Comparison of ENCODE assay signal across 29 cellular contexts in the genomic region with DNA sequence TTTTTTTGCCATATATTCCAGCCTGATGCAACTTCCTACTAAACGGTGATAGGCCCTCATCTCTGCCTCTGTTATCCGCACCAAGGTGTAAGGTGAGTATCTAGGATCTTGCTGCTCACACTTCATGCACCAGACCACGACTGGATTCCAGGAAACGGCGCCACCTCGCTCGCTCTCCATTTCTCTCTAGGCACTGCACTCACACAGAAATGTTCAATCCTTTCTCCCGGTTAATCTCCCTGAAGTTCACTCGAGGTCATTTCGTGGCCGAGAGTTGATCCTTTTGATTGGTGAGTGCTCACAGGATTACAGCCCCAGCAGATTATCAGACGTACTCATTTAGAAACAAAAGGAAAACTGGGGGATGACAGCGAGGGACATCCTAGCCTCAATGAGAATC. TPM values are rescaled to one million over a fixed set of nuclear protein-coding genes. Genes with fewer than 3 reads are reported as not detected.
A peak's percentile ranks its signal among the peaks of the same experiment; 100 is the strongest.
DNase-seq lines count a peak whose midpoint lies in the region; TF ChIP-seq lines count a peak whose summit lies in the region.
"Had no signal": no experiment of that assay in that cellular context is flagged by ENCODE, and none has a peak within 500 bp of the region (broad histone marks: within the 10 kb centered on the region; RNA-seq: fewer than 3 reads in every experiment).

No MANE protein-coding gene starts in this region.

- H3K9ac ChIP-seq in neural progenitor cell (no peak overlapping the region), smooth muscle cell (ENCODE audit: low read depth) (no peak overlapping the region)

- H3K27ac ChIP-seq in neural progenitor cell = no peak overlapping the region
- H3K27ac ChIP-seq in smooth muscle cell (ENCODE audit: low read depth) = no peak overlapping the region
- H3K27ac ChIP-seq: breast epithelium, C4-2B, gastroesophageal sphincter, pancreas, right atrium auricular region had no signal

- intact Hi-C loops in activated CD4-positive, alpha-beta memory T cell treated with anti-CD3 and anti-CD28 coated beads for 36 hours (cut with micrococcal nuclease) = no loop called here

- H3F3A ChIP-seq in neural progenitor cell (ENCODE audit: low read depth) (peaks cover 16% of the 10 kb centered on the region), smooth muscle cell (ENCODE audit: low read depth) (no peaks in the 10 kb centered on the region)

- no peak for TF ChIP-seq CTCF in neural progenitor cell (IDR thresholded peaks at IDR 0.05)
- no peak for TF ChIP-seq CTCF in smooth muscle cell (IDR thresholded peaks at IDR 0.05; ENCODE audit: borderline replicate concordance, insufficient read depth, poor library complexity, severe bottlenecking)
- TF ChIP-seq CTCF in mesothelial cell of epicardium (IDR thresholded peaks at IDR 0.05; ENCODE audit: unreplicated experiment) = no peak

- H3K36me3 ChIP-seq in H7 (replicated peaks; ENCODE audit: control insufficient read depth, insufficient read depth, low read length) (no peaks in the 10 kb centered on the region), neural progenitor cell (no peaks in the 10 kb centered on the region), smooth muscle cell (ENCODE audit: low read depth) (no peaks in the 10 kb centered on the region)
- H3K36me3 ChIP-seq: breast epithelium, gastroesophageal sphincter, pancreas, right atrium auricular region had no signal

- H3K27me3 Mint-ChIP-seq in neural progenitor cell (ENCODE audit: insufficient read depth, low read depth) = no peaks in the 10 kb centered on the region
- H3K27me3 Mint-ChIP-seq in activated CD4-positive, alpha-beta memory T cell treated with anti-CD3 and anti-CD28 coated beads for 36 hours = no peaks in the 10 kb centered on the region
- no peaks in the 10 kb centered on the region for H3K27me3 Mint-ChIP-seq in mesothelial cell of epicardium (ENCODE audit: low read depth)
- H3K27me3 Mint-ChIP-seq: activated naive CD8-positive, alpha-beta T cell had no signal

- DNase-seq in H7 (peak; percentile 23), NCI-H524 treated with DMSO at 0.1 percent for 48 hours (lab: John Stamatoyannopoulos, UW) (peak; percentile 94), amniotic epithelial cell (ENCODE audit: low read depth) (peak; percentile 56), neural progenitor cell (ENCODE audit: low spot score) (peak; percentile 79), NCI-H1930 (lab: John Stamatoyannopoulos, UW) (no peak), smooth muscle cell (lab: John Stamatoyannopoulos, UW; ENCODE audit: unreplicated experiment) (no peak), mesothelial cell of epicardium (ENCODE audit: low spot score in 2 of 2, unreplicated experiment in 2 of 2) (no peak)
- DNase-seq in activated CD4-positive, alpha-beta memory T cell treated with anti-CD3 and anti-CD28 coated beads for 36 hours = no peak
- DNase-seq: activated CD4-positive, alpha-beta T cell treated with anti-CD3 and anti-CD28 coated beads for 4 hours; activated effector memory CD4-positive, alpha-beta T cell treated with anti-CD3 and anti-CD28 coated beads, Interleukin-2, amount 50 U/mL, for 16 hours; anterior cingulate cortex; COR-L47; left colon; MV-4-11; NCI-H1436 treated with DMSO at 0.1 percent for 48 hours; NCI-H526; pancreas; Right ventricle myocardium superior; small intestine; stimulated activated CD4-positive, alpha-beta T cell treated with anti-CD3 and anti-CD28 coated beads, Interleukin-1b, Interleukin-23, amount 100 ng/mL, for 48 hours; stimulated activated naive CD8-positive, alpha-beta T cell treated with anti-CD3 and anti-CD28 coated beads, Interleukin-15, Interleukin-2, amounts not matched to agents 100 U/mL and 50 U/mL, for 24 hours had no signal

- H3K4me2 ChIP-seq in neural progenitor cell = peak overlapping the region; percentile 6
- no peak overlapping the region for H3K4me2 ChIP-seq in smooth muscle cell

- H3K4me3 ChIP-seq in H7 (ENCODE audit: insufficient read depth, low read depth, low read length) (no peak overlapping the region), neural progenitor cell (no peak overlapping the region), smooth muscle cell (no peak overlapping the region)
- H3K4me3 ChIP-seq: breast epithelium, gastroesophageal sphincter, pancreas, right atrium auricular region had no signal

- no peak overlapping the region for H3K4me3 Mint-ChIP-seq in neural progenitor cell
- H3K4me3 Mint-ChIP-seq in activated CD4-positive, alpha-beta memory T cell treated with anti-CD3 and anti-CD28 coated beads for 36 hours = no peak overlapping the region
- H3K4me3 Mint-ChIP-seq in mesothelial cell of epicardium = no peak overlapping the region
- H3K4me3 Mint-ChIP-seq: activated naive CD8-positive, alpha-beta T cell; memory B cell; neural crest cell; T-helper 2 cell treated with Interferon-gamma antibody and Interleukin-4, amounts not matched to agents 5 μg/mL and 100 μg/mL, for 36 hours had no signal

- H2AFZ ChIP-seq in neural progenitor cell (replicated peaks) (no peak overlapping the region), smooth muscle cell (ENCODE audit: low read depth) (no peak overlapping the region)

- CTCF ChIA-PET in activated CD4-positive, alpha-beta memory T cell treated with anti-CD3 and anti-CD28 coated beads for 36 hours (lab: Charles Lee) = no interaction called here

- no peaks in the 10 kb centered on the region for H3K9me3 ChIP-seq in neural progenitor cell (ENCODE audit: low read depth)
- H3K9me3 ChIP-seq in smooth muscle cell (replicated peaks; ENCODE audit: low read depth) = no peaks in the 10 kb centered on the region
- H3K9me3 ChIP-seq: breast epithelium, gastroesophageal sphincter, pancreas, right atrium auricular region had no signal

- WGBS in smooth muscle cell (ENCODE audit: low lambda C conversion rate) = 47% methylated on average over 13 of the region's 13 CpGs

- H3K4me1 ChIP-seq in neural progenitor cell (peaks cover 13% of the 10 kb centered on the region), smooth muscle cell (ENCODE audit: low read depth) (peaks cover 11% of the 10 kb centered on the region)
- H3K4me1 ChIP-seq: breast epithelium, gastroesophageal sphincter, pancreas, right atrium auricular region had no signal

- peak overlapping the region; percentile 76 for H3K27ac Mint-ChIP-seq in neural progenitor cell
- no peak overlapping the region for H3K27ac Mint-ChIP-seq in activated CD4-positive, alpha-beta memory T cell treated with anti-CD3 and anti-CD28 coated beads for 36 hours
- H3K27ac Mint-ChIP-seq in mesothelial cell of epicardium = no peak overlapping the region
- H3K27ac Mint-ChIP-seq: activated naive CD8-positive, alpha-beta T cell; memory B cell; T-helper 2 cell treated with Interferon-gamma antibody and Interleukin-4, amounts not matched to agents 5 μg/mL and 100 μg/mL, for 36 hours had no signal

- peaks cover 15% of the 10 kb centered on the region for H3K4me1 Mint-ChIP-seq in neural progenitor cell
- H3K4me1 Mint-ChIP-seq in activated CD4-positive, alpha-beta memory T cell treated with anti-CD3 and anti-CD28 coated beads for 36 hours (ENCODE audit: low read depth) = peaks cover 8% of the 10 kb centered on the region
- H3K4me1 Mint-ChIP-seq in mesothelial cell of epicardium = peaks cover 12% of the 10 kb centered on the region
- H3K4me1 Mint-ChIP-seq: memory B cell, neural crest cell had no signal

- H3K9me3 Mint-ChIP-seq in neural progenitor cell = no peaks in the 10 kb centered on the region
- no peaks in the 10 kb centered on the region for H3K9me3 Mint-ChIP-seq in activated CD4-positive, alpha-beta memory T cell treated with anti-CD3 and anti-CD28 coated beads for 36 hours
- H3K9me3 Mint-ChIP-seq in mesothelial cell of epicardium = peaks cover 4% of the 10 kb centered on the region
- H3K9me3 Mint-ChIP-seq: memory B cell; neural crest cell; T-helper 2 cell treated with Interferon-gamma antibody and Interleukin-4, amounts not matched to agents 5 μg/mL and 100 μg/mL, for 36 hours had no signal

- POLR2A ChIA-PET in activated CD4-positive, alpha-beta memory T cell treated with anti-CD3 and anti-CD28 coated beads for 36 hours (lab: Charles Lee) = no interaction called here

- no peaks in the 10 kb centered on the region for H3K27me3 ChIP-seq in H7 (ENCODE audit: control insufficient read depth, insufficient read depth, low read length)
- H3K27me3 ChIP-seq in neural progenitor cell = no peaks in the 10 kb centered on the region
- H3K27me3 ChIP-seq in smooth muscle cell (ENCODE audit: low read depth) = no peaks in the 10 kb centered on the region
- H3K27me3 ChIP-seq: breast epithelium, gastroesophageal sphincter, pancreas, right atrium auricular region had no signal

- H4K20me1 ChIP-seq in neural progenitor cell (ENCODE audit: low read depth) (no peaks in the 10 kb centered on the region), smooth muscle cell (ENCODE audit: low read depth) (no peaks in the 10 kb centered on the region)

- H3K79me2 ChIP-seq in neural progenitor cell (ENCODE audit: low read depth) (peaks cover 2% of the 10 kb centered on the region), smooth muscle cell (ENCODE audit: low read depth) (no peaks in the 10 kb centered on the region)

- H3K36me3 Mint-ChIP-seq in neural progenitor cell = no peaks in the 10 kb centered on the region
- H3K36me3 Mint-ChIP-seq in activated CD4-positive, alpha-beta memory T cell treated with anti-CD3 and anti-CD28 coated beads for 36 hours = no peaks in the 10 kb centered on the region
- no peaks in the 10 kb centered on the region for H3K36me3 Mint-ChIP-seq in mesothelial cell of epicardium
- H3K36me3 Mint-ChIP-seq: activated naive CD8-positive, alpha-beta T cell; memory B cell had no signal

RNA-seq across cellular contexts. Expression of a gene that starts 28.1 kb away (rescaled TPM):
- 5.3 and 6.4 TPM in 2 replicates for total RNA-seq in H7 (2014; rRNA removed; shearing (Covaris generic))
- 10.4 and 11.1 TPM in 2 replicates for total RNA-seq in neural progenitor cell (ENCODE audit: low replicate concordance)
- total RNA-seq in smooth muscle cell = 0.09 and 0.22 TPM in 2 replicates
- polyA plus RNA-seq in smooth muscle cell = 0.44 TPM in 1 of 2 replicates, not detected in the other
- 1 to 10 TPM; 3.9 to 4.7 TPM for total RNA-seq in activated CD4-positive, alpha-beta memory T cell treated with anti-CD3 and anti-CD28 coated beads for 36 hours
- total RNA-seq in mesothelial cell of epicardium = 2.0 to 3.4 TPM (median 3.1 TPM) in 3 replicates

Comparison
In these comparisons a context has a peak if more than half of its experiments do, and no peak if none do; other contexts are left out.
1. DNase-seq: peak in H7 (single experiment), NCI-H524 treated with DMSO at 0.1 percent for 48 hours (single experiment), amniotic epithelial cell (single experiment) and neural progenitor cell (single experiment); none in NCI-H1930 (0 of 2), smooth muscle cell (single experiment), activated CD4-positive, alpha-beta memory T cell treated with anti-CD3 and anti-CD28 coated beads for 36 hours (single experiment) and mesothelial cell of epicardium (0 of 2).